Comparison of ENCODE assay signal across 1 cellular context in the genomic region with DNA sequence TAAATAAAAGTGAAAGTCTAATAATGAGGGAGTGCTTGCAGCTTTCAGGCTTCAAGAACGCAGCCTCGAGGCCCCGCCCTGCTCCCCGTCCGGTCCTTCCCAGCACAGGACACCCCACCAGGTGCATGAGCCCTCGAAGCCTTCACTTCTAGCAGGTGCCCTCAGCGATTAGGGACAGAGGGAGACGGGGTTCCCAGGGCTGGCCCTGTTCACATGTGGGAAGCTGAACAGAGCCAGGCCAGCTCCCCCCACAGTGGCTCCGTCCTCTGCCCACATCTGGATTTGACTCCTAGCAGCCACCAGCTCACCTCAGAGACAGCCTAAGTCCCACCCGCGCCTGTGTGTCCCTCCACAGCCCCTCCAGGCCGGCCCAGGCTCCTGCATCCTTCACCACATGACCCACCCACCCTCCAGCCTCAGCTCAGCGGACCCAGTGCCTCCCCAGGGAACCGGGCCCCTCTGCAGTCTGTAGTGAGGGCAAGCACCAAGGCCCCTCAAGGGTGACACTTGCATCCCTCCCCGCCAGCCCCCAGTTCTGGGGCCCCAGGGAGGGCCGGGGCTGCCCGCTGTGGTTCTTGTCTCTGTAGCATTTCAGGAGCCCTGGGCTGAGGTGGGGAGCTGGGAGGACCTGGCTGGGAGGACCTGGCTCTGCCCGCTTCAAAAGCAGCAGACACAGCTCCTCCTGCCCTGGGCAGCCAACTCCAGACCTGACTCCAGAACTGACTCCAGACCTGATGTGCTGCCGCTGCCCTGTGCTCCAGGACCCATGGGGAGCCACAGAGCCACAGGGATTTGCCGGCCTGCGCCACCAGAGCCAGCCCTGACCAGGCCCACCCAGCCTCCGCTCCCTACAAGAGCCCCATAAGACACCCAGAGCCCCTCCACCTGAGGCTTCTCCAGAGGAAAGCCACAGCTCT.
TF ChIP-seq lines count a peak whose summit lies in the region.

No MANE protein-coding gene starts in this region.

TF ChIP-seq in HepG2, 621 proteins besides CTCF, POLR2A, EP300 and RAD21:
- TF ChIP-seq ATF7 (IDR thresholded peaks at IDR 0.05) (no peak), ATF7 (CRISPR knock-in tag; IDR thresholded peaks at IDR 0.05) (no peak), AGO2 (optimal IDR thresholded peaks at IDR 0.05; ENCODE audit: low read depth, low read length) (peak; percentile 55), SAP130 (CRISPR knock-in tag; IDR thresholded peaks at IDR 0.05; ENCODE audit: low read depth) (no peak)
